In genomic region chr5:179301796-179302195, GRCh38 we compare ENCODE assay signal across 26 cellular contexts. TPM values are rescaled to one million over a fixed set of nuclear protein-coding genes. Genes with fewer than 3 reads are reported as not detected.
A peak's percentile ranks its signal among the peaks of the same experiment; 100 is the strongest.
DNase-seq lines count a peak whose midpoint lies in the region; ATAC-seq and TF ChIP-seq lines count a peak whose summit lies in the region.
"Had no signal": no experiment of that assay in that cellular context is flagged by ENCODE, and none has a peak within 500 bp of the region (broad histone marks: within the 10 kb centered on the region; RNA-seq: fewer than 3 reads in every experiment).

No MANE protein-coding gene starts in this region.

- CTCF ChIA-PET in HEK293 (lab: Yijun Ruan, JAX) = no interaction called here

- H3K36me3 ChIP-seq in HEK293 (ENCODE audit: control insufficient read depth in 2 of 2, insufficient read depth in 1 of 2, low read length in 2 of 2) = no peaks in the 10 kb centered on the region
- no peaks in the 10 kb centered on the region for H3K36me3 ChIP-seq in brain microvascular endothelial cell (replicated peaks)
- no peaks in the 10 kb centered on the region for H3K36me3 ChIP-seq in subcutaneous abdominal adipose tissue (ENCODE audit: control insufficient read depth in 5 of 5, insufficient read depth in 5 of 5, low read length in 5 of 5)
- H3K36me3 ChIP-seq: colonic mucosa, esophagus squamous epithelium, WERI-Rb-1 had no signal

- ATAC-seq in left lobe of liver = peak; percentile 60
- ATAC-seq: Panc1; stimulated activated effector memory CD8-positive, alpha-beta T cell treated with anti-CD3 and anti-CD28 coated beads, Interleukin-12 subunit alpha, Interleukin-12 subunit beta, amount 100 ng/mL, for 72 hours; T-helper 17 cell had no signal

- H3K27ac ChIP-seq in HEK293 (ENCODE audit: extremely low read depth, low read depth, low read length) = no peak overlapping the region
- H3K27ac ChIP-seq in brain microvascular endothelial cell = peak overlapping the region; percentile 95
- peak overlapping the region; percentile 83 for H3K27ac ChIP-seq in subcutaneous abdominal adipose tissue (ENCODE audit: low read depth, low read length)
- H3K27ac ChIP-seq: colonic mucosa, testis, WERI-Rb-1 had no signal

- H3K27me3 ChIP-seq in brain microvascular endothelial cell (replicated peaks) (no peaks in the 10 kb centered on the region), subcutaneous abdominal adipose tissue (ENCODE audit: control insufficient read depth in 5 of 5, insufficient read depth in 4 of 5, low read length in 5 of 5) (no peaks in the 10 kb centered on the region)
- H3K27me3 ChIP-seq: colonic mucosa, esophagus squamous epithelium, testis had no signal

- TF ChIP-seq CTCF in HEK293 (tag by site-specific recombination; IDR thresholded peaks at IDR 0.05) (no peak), brain microvascular endothelial cell (IDR thresholded peaks at IDR 0.05; ENCODE audit: low read depth, low read length, missing control alignments) (no peak)

- DNase-seq in brain microvascular endothelial cell = no peak
- DNase-seq in left lobe of liver (ENCODE audit: low spot score) = no peak
- DNase-seq in activated CD4-positive, alpha-beta T cell treated with anti-CD3 and anti-CD28 coated beads for 4 hours = no peak
- DNase-seq in activated CD8-positive, alpha-beta memory T cell treated with anti-CD3 and anti-CD28 coated beads for 24 hours = no peak
- DNase-seq in NCI-H2107 (lab: John Stamatoyannopoulos, UW) = no peak
- no peak for DNase-seq in HK-2 (ENCODE audit: unreplicated experiment)
- DNase-seq: activated CD4-positive, alpha-beta T cell treated with anti-CD3 and anti-CD28 coated beads, Interleukin-2, amount 50 U/mL, for 4 hours; activated effector memory CD4-positive, alpha-beta T cell treated with anti-CD3 and anti-CD28 coated beads, Interleukin-2, amount 50 U/mL, for 16 hours; CD4-positive, alpha-beta memory T cell; colonic mucosa; endodermal cell; esophagus squamous epithelium; HCEC 1CT; kidney glomerular epithelial cell; midbrain; NCI-H1092 treated with DMSO at 0.1 percent for 48 hours; NCI-H2029; NCI-H446 treated with DMSO at 0.1 percent for 48 hours; T-helper 17 cell; testis; WERI-Rb-1 had no signal

- H3K9ac ChIP-seq in subcutaneous abdominal adipose tissue (ENCODE audit: low read length in 5 of 5) = no peak overlapping the region

- in situ Hi-C loops in brain microvascular endothelial cell (cut with HindIII; ENCODE audit: low pct_ligation_motif_present, low sequenced_read_pairs) = no loop called here

- no peaks in the 10 kb centered on the region for H3K9me3 ChIP-seq in HEK293 (ENCODE audit: control insufficient read depth, insufficient read depth, low read depth, low read length)
- H3K9me3 ChIP-seq in subcutaneous abdominal adipose tissue (ENCODE audit: control insufficient read depth in 5 of 5, low read length in 5 of 5) = peaks cover 0 to 3% (median 0%) of the 10 kb centered on the region in 5 donors
- H3K9me3 ChIP-seq: colonic mucosa, testis had no signal

- H3K4me3 ChIP-seq in HEK293 (ENCODE audit: low read depth, low read length) (no peak overlapping the region), brain microvascular endothelial cell (ENCODE audit: low read depth, low read length) (no peak overlapping the region), subcutaneous abdominal adipose tissue (ENCODE audit: low read depth in 1 of 5, low read length in 5 of 5) (no peak overlapping the region)
- H3K4me3 ChIP-seq: colonic mucosa, esophagus squamous epithelium, testis had no signal

- POLR2A ChIA-PET in HEK293 (lab: Yijun Ruan, JAX) = no interaction called here

- H3K4me1 ChIP-seq in HEK293 (ENCODE audit: control insufficient read depth, insufficient read depth, low read length) (no peaks in the 10 kb centered on the region), subcutaneous abdominal adipose tissue (ENCODE audit: control insufficient read depth in 5 of 5, insufficient read depth in 5 of 5, low read length in 5 of 5) (peaks cover 12 to 68% (median 57%) of the 10 kb centered on the region in 5 donors)
- H3K4me1 ChIP-seq: colonic mucosa, testis had no signal

TF ChIP-seq in HEK293, 187 proteins besides CTCF, POLR2A, EP300 and RAD21:
- TF ChIP-seq ZIC2 (tag by site-specific recombination; IDR thresholded peaks at IDR 0.05) (peak; percentile 66), ZNF48 (tag by site-specific recombination; IDR thresholded peaks at IDR 0.05) (no peak), ZNF776 (tag by site-specific recombination; IDR thresholded peaks at IDR 0.05; ENCODE audit: borderline replicate concordance) (no peak)

RNA-seq across cellular contexts. Expression of gene ADAMTS2, which starts 43.5 kb away (rescaled TPM):
- 11.9 TPM for total RNA-seq in left lobe of liver
- total RNA-seq: CD4-positive, alpha-beta memory T cell; SK-MEL-5; T-helper 17 cell had no signal
